Comparison of ENCODE assay signal across 1 cellular context in genomic region chr12:51238510-51239334, GRCh38.
TF ChIP-seq lines count a peak whose summit lies in the region.

A gene with protein sequence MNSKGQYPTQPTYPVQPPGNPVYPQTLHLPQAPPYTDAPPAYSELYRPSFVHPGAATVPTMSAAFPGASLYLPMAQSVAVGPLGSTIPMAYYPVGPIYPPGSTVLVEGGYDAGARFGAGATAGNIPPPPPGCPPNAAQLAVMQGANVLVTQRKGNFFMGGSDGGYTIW (plus strand): TSS chr12:51238826. CDS start chr12:51238908, 82 bp downstream.

TF ChIP-seq in K562, 482 proteins besides CTCF, POLR2A, EP300 and RAD21 (continued from another document and continues in another):
- TF ChIP-seq, protein P1, sequence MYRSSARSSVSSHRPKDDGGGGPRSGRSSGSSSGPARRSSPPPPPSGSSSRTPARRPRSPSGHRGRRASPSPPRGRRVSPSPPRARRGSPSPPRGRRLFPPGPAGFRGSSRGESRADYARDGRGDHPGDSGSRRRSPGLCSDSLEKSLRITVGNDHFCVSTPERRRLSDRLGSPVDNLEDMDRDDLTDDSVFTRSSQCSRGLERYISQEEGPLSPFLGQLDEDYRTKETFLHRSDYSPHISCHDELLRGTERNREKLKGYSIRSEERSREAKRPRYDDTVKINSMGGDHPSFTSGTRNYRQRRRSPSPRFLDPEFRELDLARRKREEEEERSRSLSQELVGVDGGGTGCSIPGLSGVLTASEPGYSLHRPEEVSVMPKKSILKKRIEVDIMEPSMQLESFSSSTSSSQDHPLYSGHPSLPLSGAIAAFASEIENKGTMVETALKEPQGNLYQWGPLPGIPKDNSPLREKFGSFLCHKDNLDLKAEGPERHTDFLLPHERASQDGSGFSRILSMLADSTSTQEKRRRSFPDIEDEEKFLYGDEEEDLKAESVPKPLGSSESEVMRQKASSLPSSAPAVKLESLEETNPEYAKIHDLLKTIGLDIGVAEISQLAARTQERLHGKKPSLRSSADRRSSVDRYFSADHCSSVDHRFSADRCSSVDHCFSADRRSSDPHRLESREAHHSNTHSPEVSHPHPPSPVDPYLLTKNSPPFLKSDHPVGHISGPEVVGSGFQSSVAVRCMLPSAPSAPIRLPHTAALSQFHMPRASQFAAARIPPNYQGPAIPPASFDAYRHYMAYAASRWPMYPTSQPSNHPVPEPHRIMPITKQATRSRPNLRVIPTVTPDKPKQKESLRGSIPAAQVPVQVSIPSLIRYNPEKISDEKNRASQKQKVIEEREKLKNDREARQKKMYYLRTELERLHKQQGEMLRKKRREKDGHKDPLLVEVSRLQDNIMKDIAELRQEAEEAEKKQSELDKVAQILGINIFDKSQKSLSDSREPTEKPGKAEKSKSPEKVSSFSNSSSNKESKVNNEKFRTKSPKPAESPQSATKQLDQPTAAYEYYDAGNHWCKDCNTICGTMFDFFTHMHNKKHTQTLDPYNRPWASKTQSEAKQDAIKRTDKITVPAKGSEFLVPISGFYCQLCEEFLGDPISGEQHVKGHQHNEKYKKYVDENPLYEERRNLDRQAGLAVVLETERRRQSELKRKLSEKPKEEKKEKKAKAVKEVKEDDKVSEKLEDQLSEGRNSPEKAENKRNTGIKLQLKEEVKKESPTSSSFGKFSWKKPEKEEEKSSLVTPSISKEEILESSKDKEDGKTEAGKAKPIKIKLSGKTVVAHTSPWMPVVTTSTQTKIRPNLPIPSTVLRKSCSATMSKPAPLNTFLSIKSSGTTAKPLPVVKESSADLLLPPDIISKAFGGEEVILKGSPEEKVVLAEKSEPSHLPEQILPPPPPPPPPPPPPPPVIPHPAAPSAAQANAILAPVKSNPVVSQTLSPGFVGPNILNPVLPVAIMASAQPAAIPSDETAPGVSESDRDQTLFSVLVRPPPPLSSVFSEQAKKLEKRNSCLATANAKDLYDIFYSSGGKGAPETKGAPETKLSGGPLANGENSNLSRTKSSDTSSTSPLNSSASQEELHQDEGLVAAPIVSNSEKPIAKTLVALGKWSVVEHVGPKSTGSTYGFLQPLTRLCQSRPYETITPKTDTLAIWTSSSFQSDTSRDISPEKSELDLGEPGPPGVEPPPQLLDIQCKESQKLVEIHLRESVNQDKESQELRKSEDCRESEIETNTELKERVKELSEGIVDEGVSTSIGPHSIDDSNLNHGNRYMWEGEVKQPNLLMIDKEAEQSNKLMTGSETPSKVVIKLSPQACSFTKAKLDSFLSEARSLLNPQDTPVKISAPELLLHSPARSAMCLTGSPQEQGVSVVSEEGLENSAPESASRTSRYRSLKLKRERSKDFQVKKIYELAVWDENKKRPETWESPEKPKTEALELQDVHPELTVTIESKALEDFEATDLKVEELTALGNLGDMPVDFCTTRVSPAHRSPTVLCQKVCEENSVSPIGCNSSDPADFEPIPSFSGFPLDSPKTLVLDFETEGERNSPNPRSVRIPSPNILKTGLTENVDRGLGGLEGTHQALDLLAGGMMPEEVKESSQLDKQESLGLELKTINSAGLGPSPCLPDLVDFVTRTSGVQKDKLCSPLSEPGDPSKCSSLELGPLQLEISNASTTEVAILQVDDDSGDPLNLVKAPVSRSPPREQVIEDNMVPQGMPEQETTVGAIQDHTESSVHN (IDR thresholded peaks at IDR 0.05; ENCODE audit: borderline replicate concordance in 1 of 2, low read depth in 1 of 2), result no peak
- TF ChIP-seq, protein P2, sequence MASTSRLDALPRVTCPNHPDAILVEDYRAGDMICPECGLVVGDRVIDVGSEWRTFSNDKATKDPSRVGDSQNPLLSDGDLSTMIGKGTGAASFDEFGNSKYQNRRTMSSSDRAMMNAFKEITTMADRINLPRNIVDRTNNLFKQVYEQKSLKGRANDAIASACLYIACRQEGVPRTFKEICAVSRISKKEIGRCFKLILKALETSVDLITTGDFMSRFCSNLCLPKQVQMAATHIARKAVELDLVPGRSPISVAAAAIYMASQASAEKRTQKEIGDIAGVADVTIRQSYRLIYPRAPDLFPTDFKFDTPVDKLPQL (IDR thresholded peaks at IDR 0.05; ENCODE audit: extremely low read depth, insufficient read length), result no peak
- TF ChIP-seq, protein P3, sequence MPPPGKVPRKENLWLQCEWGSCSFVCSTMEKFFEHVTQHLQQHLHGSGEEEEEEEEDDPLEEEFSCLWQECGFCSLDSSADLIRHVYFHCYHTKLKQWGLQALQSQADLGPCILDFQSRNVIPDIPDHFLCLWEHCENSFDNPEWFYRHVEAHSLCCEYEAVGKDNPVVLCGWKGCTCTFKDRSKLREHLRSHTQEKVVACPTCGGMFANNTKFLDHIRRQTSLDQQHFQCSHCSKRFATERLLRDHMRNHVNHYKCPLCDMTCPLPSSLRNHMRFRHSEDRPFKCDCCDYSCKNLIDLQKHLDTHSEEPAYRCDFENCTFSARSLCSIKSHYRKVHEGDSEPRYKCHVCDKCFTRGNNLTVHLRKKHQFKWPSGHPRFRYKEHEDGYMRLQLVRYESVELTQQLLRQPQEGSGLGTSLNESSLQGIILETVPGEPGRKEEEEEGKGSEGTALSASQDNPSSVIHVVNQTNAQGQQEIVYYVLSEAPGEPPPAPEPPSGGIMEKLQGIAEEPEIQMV (tag; conservative IDR thresholded peaks at IDR 0.05; ENCODE audit: low read depth), result no peak
- TF ChIP-seq NFYB (IDR thresholded peaks at IDR 0.05; ENCODE audit: extremely low read depth, insufficient read length) (peak; percentile 100), ELF2 (CRISPR knock-in tag; IDR thresholded peaks at IDR 0.05) (peak; percentile 98), ZNF316 (IDR thresholded peaks at IDR 0.05) (no peak), MEIS2 (IDR thresholded peaks at IDR 0.05; ENCODE audit: partially characterized antibody) (peak; percentile 10), NEUROD1 (IDR thresholded peaks at IDR 0.05; ENCODE audit: borderline replicate concordance, low read depth, low read length, partially characterized antibody) (peak; percentile 91), TFAM (CRISPR knock-in tag; conservative IDR thresholded peaks at IDR 0.05) (no peak), ZNF324 (CRISPR knock-in tag; IDR thresholded peaks at IDR 0.05) (no peak), NR2C2 (CRISPR knock-in tag; IDR thresholded peaks at IDR 0.05) (no peak; the same call in 1 of the 2 replicates), NR2C2 (tag; IDR thresholded peaks at IDR 0.05) (peak; percentile 80), ASH1L (IDR thresholded peaks at IDR 0.05; ENCODE audit: borderline replicate concordance, low read depth, partially characterized antibody) (peak; percentile 93), HOXB6 (CRISPR knock-in tag; IDR thresholded peaks at IDR 0.05; ENCODE audit: borderline replicate concordance) (no peak), ETS2 (tag; IDR thresholded peaks at IDR 0.05; ENCODE audit: borderline replicate concordance, poor library complexity, severe bottlenecking) (no peak), KLF13 (tag; IDR thresholded peaks at IDR 0.05; ENCODE audit: borderline replicate concordance, low read depth) (no peak; the same call in 1 of the 2 replicates), ETV6 (IDR thresholded peaks at IDR 0.05; ENCODE audit: borderline replicate concordance in 1 of 2, low read depth in 2 of 2, low read length in 1 of 2) (no peak), ETV6 (CRISPR knock-in tag; IDR thresholded peaks at IDR 0.05; ENCODE audit: borderline replicate concordance) (0 out of 2 replicates have a peak, but pooled peaks have one; percentile 15), SRF (CRISPR knock-in tag; IDR thresholded peaks at IDR 0.05) (peak in 1 of 2 experiments; percentile 59; a peak in 1 of 4 replicates), MECOM (CRISPR knock-in tag; IDR thresholded peaks at IDR 0.05) (no peak), ZBTB7A (IDR thresholded peaks at IDR 0.05; ENCODE audit: borderline replicate concordance, control insufficient read depth, low read depth, low read length) (peak; percentile 73; the same call in 1 of the 2 replicates), MEF2D (tag; conservative IDR thresholded peaks at IDR 0.05; ENCODE audit: low read depth) (no peak), SP2 (IDR thresholded peaks at IDR 0.05; ENCODE audit: extremely low read depth, low read depth, low read length, poor library complexity, severe bottlenecking) (peak; percentile 88), FOXJ2 (tag; IDR thresholded peaks at IDR 0.05) (no peak), ZNF551 (CRISPR knock-in tag; IDR thresholded peaks at IDR 0.05) (no peak), ZNF431 (CRISPR knock-in tag; IDR thresholded peaks at IDR 0.05) (0 out of 2 replicates have a peak, but pooled peaks have one; percentile 39)
- TF ChIP-seq, protein P4, sequence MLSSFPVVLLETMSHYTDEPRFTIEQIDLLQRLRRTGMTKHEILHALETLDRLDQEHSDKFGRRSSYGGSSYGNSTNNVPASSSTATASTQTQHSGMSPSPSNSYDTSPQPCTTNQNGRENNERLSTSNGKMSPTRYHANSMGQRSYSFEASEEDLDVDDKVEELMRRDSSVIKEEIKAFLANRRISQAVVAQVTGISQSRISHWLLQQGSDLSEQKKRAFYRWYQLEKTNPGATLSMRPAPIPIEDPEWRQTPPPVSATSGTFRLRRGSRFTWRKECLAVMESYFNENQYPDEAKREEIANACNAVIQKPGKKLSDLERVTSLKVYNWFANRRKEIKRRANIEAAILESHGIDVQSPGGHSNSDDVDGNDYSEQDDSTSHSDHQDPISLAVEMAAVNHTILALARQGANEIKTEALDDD (IDR thresholded peaks at IDR 0.05), result no peak
- TF ChIP-seq, protein P5, sequence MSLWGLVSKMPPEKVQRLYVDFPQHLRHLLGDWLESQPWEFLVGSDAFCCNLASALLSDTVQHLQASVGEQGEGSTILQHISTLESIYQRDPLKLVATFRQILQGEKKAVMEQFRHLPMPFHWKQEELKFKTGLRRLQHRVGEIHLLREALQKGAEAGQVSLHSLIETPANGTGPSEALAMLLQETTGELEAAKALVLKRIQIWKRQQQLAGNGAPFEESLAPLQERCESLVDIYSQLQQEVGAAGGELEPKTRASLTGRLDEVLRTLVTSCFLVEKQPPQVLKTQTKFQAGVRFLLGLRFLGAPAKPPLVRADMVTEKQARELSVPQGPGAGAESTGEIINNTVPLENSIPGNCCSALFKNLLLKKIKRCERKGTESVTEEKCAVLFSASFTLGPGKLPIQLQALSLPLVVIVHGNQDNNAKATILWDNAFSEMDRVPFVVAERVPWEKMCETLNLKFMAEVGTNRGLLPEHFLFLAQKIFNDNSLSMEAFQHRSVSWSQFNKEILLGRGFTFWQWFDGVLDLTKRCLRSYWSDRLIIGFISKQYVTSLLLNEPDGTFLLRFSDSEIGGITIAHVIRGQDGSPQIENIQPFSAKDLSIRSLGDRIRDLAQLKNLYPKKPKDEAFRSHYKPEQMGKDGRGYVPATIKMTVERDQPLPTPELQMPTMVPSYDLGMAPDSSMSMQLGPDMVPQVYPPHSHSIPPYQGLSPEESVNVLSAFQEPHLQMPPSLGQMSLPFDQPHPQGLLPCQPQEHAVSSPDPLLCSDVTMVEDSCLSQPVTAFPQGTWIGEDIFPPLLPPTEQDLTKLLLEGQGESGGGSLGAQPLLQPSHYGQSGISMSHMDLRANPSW (CRISPR knock-in tag; IDR thresholded peaks at IDR 0.05), result no peak
- TF ChIP-seq, protein P6, sequence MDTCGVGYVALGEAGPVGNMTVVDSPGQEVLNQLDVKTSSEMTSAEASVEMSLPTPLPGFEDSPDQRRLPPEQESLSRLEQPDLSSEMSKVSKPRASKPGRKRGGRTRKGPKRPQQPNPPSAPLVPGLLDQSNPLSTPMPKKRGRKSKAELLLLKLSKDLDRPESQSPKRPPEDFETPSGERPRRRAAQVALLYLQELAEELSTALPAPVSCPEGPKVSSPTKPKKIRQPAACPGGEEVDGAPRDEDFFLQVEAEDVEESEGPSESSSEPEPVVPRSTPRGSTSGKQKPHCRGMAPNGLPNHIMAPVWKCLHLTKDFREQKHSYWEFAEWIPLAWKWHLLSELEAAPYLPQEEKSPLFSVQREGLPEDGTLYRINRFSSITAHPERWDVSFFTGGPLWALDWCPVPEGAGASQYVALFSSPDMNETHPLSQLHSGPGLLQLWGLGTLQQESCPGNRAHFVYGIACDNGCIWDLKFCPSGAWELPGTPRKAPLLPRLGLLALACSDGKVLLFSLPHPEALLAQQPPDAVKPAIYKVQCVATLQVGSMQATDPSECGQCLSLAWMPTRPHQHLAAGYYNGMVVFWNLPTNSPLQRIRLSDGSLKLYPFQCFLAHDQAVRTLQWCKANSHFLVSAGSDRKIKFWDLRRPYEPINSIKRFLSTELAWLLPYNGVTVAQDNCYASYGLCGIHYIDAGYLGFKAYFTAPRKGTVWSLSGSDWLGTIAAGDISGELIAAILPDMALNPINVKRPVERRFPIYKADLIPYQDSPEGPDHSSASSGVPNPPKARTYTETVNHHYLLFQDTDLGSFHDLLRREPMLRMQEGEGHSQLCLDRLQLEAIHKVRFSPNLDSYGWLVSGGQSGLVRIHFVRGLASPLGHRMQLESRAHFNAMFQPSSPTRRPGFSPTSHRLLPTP (IDR thresholded peaks at IDR 0.05; ENCODE audit: borderline replicate concordance, extremely low read depth, insufficient read length), result no peak
- TF ChIP-seq, protein P7, sequence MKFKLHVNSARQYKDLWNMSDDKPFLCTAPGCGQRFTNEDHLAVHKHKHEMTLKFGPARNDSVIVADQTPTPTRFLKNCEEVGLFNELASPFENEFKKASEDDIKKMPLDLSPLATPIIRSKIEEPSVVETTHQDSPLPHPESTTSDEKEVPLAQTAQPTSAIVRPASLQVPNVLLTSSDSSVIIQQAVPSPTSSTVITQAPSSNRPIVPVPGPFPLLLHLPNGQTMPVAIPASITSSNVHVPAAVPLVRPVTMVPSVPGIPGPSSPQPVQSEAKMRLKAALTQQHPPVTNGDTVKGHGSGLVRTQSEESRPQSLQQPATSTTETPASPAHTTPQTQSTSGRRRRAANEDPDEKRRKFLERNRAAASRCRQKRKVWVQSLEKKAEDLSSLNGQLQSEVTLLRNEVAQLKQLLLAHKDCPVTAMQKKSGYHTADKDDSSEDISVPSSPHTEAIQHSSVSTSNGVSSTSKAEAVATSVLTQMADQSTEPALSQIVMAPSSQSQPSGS (CRISPR knock-in tag; IDR thresholded peaks at IDR 0.05), result no peak
